Comparison of ENCODE assay signal across 20 cellular contexts in genomic region chr12:27566626-27567025, GRCh38. TPM values are rescaled to one million over a fixed set of nuclear protein-coding genes. Genes with fewer than 3 reads are reported as not detected.
DNase-seq lines count a peak whose midpoint lies in the region; ATAC-seq and TF ChIP-seq lines count a peak whose summit lies in the region.
"Had no signal": no experiment of that assay in that cellular context is flagged by ENCODE, and none has a peak within 500 bp of the region (broad histone marks: within the 10 kb centered on the region; RNA-seq: fewer than 3 reads in every experiment).

No MANE protein-coding gene starts in this region.

- no peaks in the 10 kb centered on the region for H3K36me3 ChIP-seq in left ventricle myocardium inferior
- H3K36me3 ChIP-seq in IMR-90 (ENCODE audit: control insufficient read depth, insufficient read depth, low read length) = no peaks in the 10 kb centered on the region
- no peaks in the 10 kb centered on the region for H3K36me3 ChIP-seq in mesendoderm (ENCODE audit: control insufficient read depth, insufficient read depth, low read length)

- no peak overlapping the region for H3K9ac ChIP-seq in IMR-90 (ENCODE audit: low read depth, low read length)
- H3K9ac ChIP-seq in mesendoderm (ENCODE audit: low read length) = no peak overlapping the region
- H3K9ac ChIP-seq: BLaER1 treated with 17β-estradiol and CSF1 and Interleukin-3, amounts not matched to agents 10 nM and 100 nM had no signal

- dilution Hi-C loops in IMR-90 (cut with HindIII; ENCODE audit: low sequenced_read_pairs, unreplicated experiment) = no loop called here

- H3K27ac ChIP-seq in left ventricle myocardium inferior (replicated peaks) (peak overlapping the region; percentile 16), IMR-90 (ENCODE audit: insufficient read depth, low read length) (no peak overlapping the region), mesendoderm (ENCODE audit: low read depth, low read length) (no peak overlapping the region)
- H3K27ac ChIP-seq: A549; BLaER1 treated with 17β-estradiol and CSF1 and Interleukin-3, amounts not matched to agents 10 nM and 100 nM; C4-2B had no signal

- H3K56ac ChIP-seq in IMR-90 (ENCODE audit: extremely low read depth, insufficient read depth, low read length) (no peak overlapping the region), mesendoderm (ENCODE audit: low read length) (no peak overlapping the region)

- H3K4ac ChIP-seq in IMR-90 (ENCODE audit: low read depth, low read length) = no peak overlapping the region
- no peak overlapping the region for H3K4ac ChIP-seq in mesendoderm (ENCODE audit: low read depth, low read length)

- H3K4me1 ChIP-seq in left ventricle myocardium inferior (peaks cover 82% of the 10 kb centered on the region), IMR-90 (ENCODE audit: control insufficient read depth, insufficient read depth, low read length) (peaks cover 4% of the 10 kb centered on the region; the same call in 1 of the 2 replicates), mesendoderm (ENCODE audit: control insufficient read depth, low read depth, low read length) (no peaks in the 10 kb centered on the region)
- H3K4me1 ChIP-seq: Caco-2 had no signal

- no peak overlapping the region for H3K4me3 ChIP-seq in left ventricle myocardium inferior
- H3K4me3 ChIP-seq in IMR-90 (ENCODE audit: insufficient read depth, low read depth, low read length) = no peak overlapping the region
- no peak overlapping the region for H3K4me3 ChIP-seq in mesendoderm (ENCODE audit: low read length)
- H3K4me3 ChIP-seq: A549; BLaER1 treated with 17β-estradiol and CSF1 and Interleukin-3, amounts not matched to agents 10 nM and 100 nM had no signal

- TF ChIP-seq CTCF in left ventricle myocardium inferior (IDR thresholded peaks at IDR 0.05; ENCODE audit: borderline replicate concordance) (no peak), IMR-90 (conservative IDR thresholded peaks at IDR 0.05; ENCODE audit: low read depth, low read length) (no peak)

- H2AFZ ChIP-seq in IMR-90 (replicated peaks; ENCODE audit: low read length, poor library complexity) = no peak overlapping the region

- H3K79me1 ChIP-seq in IMR-90 (ENCODE audit: low read depth in 1 of 2, low read length in 2 of 2) = peaks cover 26 to 71% of the 10 kb centered on the region in 2 experiments
- H3K79me1 ChIP-seq in mesendoderm (ENCODE audit: low read length) = peaks cover 7% of the 10 kb centered on the region

- H3K18ac ChIP-seq in IMR-90 (ENCODE audit: low read depth, low read length) = no peak overlapping the region
- no peak overlapping the region for H3K18ac ChIP-seq in mesendoderm (ENCODE audit: low read length)

- H3K27me3 ChIP-seq in left ventricle myocardium inferior (ENCODE audit: low read depth) = no peaks in the 10 kb centered on the region
- H3K27me3 ChIP-seq in IMR-90 (ENCODE audit: control insufficient read depth, insufficient read depth, low read length) = no peaks in the 10 kb centered on the region
- no peaks in the 10 kb centered on the region for H3K27me3 ChIP-seq in mesendoderm (ENCODE audit: insufficient read depth, low read length, poor library complexity)
- H3K27me3 ChIP-seq: BLaER1 treated with 17β-estradiol and CSF1 and Interleukin-3, amounts not matched to agents 10 nM and 100 nM had no signal

- no peak overlapping the region for H2BK20ac ChIP-seq in IMR-90 (ENCODE audit: low read depth, low read length)

- H3K9me1 ChIP-seq in IMR-90 (ENCODE audit: insufficient read depth, low read length) = peaks cover 7% of the 10 kb centered on the region; the same call in 1 of the 2 replicates

- 0 out of 2 replicates have a peak overlapping the region, but pooled peaks have one; percentile 24 for H3K23ac ChIP-seq in IMR-90 (ENCODE audit: low read depth, low read length)
- H3K23ac ChIP-seq in mesendoderm (ENCODE audit: low read length) = no peak overlapping the region

- H4K8ac ChIP-seq in IMR-90 (ENCODE audit: low read depth in 2 of 2, low read length in 2 of 2) (no peak overlapping the region), mesendoderm (ENCODE audit: low read depth, low read length) (peak overlapping the region; percentile 13)

- H2AK5ac ChIP-seq in IMR-90 (ENCODE audit: low read depth, low read length) = no peak overlapping the region
- H2AK5ac ChIP-seq in mesendoderm (ENCODE audit: low read length) = no peak overlapping the region

- no peak for TF ChIP-seq RAD21 in IMR-90 (IDR thresholded peaks at IDR 0.05; ENCODE audit: low read length)

- H2BK5ac ChIP-seq in IMR-90 (ENCODE audit: low read depth, low read length, poor library complexity, severe bottlenecking) = no peak overlapping the region
- no peak overlapping the region for H2BK5ac ChIP-seq in mesendoderm (ENCODE audit: low read length)

- BruUV-seq in IMR-90 (replicated peaks; lab: Mats Ljungman, UMichigan) = no TSS peak

- CTCF ChIA-PET in IMR-90 (lab: Yijun Ruan, JAX) = no interaction called here

- H3K27ac Mint-ChIP-seq in activated naive CD4-positive, alpha-beta T cell treated with anti-CD3 and anti-CD28 coated beads, Interleukin-2, amount 50 U/mL, for 72 hours = no peak overlapping the region
- H3K27ac Mint-ChIP-seq: B cell; CD4-positive, alpha-beta T cell; CD8-positive, alpha-beta T cell had no signal

- WGBS in IMR-90 (ENCODE audit: extremely low coverage in 2 of 2, insufficient read length in 1 of 2), 2 experiments = no CpG with 5 or more reads among the region's 2 CpGs
- no CpG with 5 or more reads among the region's 2 CpGs for WGBS in mesendoderm (ENCODE audit: extremely low coverage, insufficient coverage, low lambda C conversion rate)

- H3K36me3 Mint-ChIP-seq in activated naive CD4-positive, alpha-beta T cell treated with anti-CD3 and anti-CD28 coated beads, Interleukin-2, amount 50 U/mL, for 72 hours = no peaks in the 10 kb centered on the region
- H3K36me3 Mint-ChIP-seq: CD8-positive, alpha-beta T cell had no signal

- no peaks in the 10 kb centered on the region for H3K9me3 Mint-ChIP-seq in activated naive CD4-positive, alpha-beta T cell treated with anti-CD3 and anti-CD28 coated beads, Interleukin-2, amount 50 U/mL, for 72 hours
- H3K9me3 Mint-ChIP-seq: CD4-positive, alpha-beta T cell; CD8-positive, alpha-beta T cell had no signal

- DNase-seq in Right ventricle myocardium superior = no peak
- DNase-seq in cardiac septum (ENCODE audit: low spot score) = no peak
- DNase-seq in left ventricle myocardium inferior = no peak
- DNase-seq in Right ventricle myocardium inferior (ENCODE audit: missing footprints) = no peak
- no peak for DNase-seq in IMR-90
- no peak for DNase-seq in mesendoderm
- no peak for DNase-seq in SKM-1 treated with dmso at 0.1 percent for 144 hours (lab: John Stamatoyannopoulos, UW; ENCODE audit: unreplicated experiment)
- no peak for DNase-seq in activated naive CD4-positive, alpha-beta T cell treated with anti-CD3 and anti-CD28 coated beads, Interleukin-2, amount 50 U/mL, for 72 hours (ENCODE audit: low spot score in 2 of 2)
- DNase-seq: 8988T; AML-193; Caco-2; Calu3; CD4-positive, alpha-beta T cell; CD8-positive, alpha-beta T cell; DMS79 treated with DMSO at 0.1 percent for 48 hours; GF-D8 had no signal

- intact Hi-C loops in Right ventricle myocardium superior (cut with DNase I) (no loop called here), cardiac septum (cut with DNase I) (no loop called here), left ventricle myocardium inferior (cut with micrococcal nuclease) (no loop called here), Right ventricle myocardium inferior (cut with DNase I) (no loop called here), IMR-90 (cut with micrococcal nuclease) (no loop called here)

- no peak overlapping the region for H2AK9ac ChIP-seq in IMR-90 (replicated peaks; ENCODE audit: low read depth, low read length, poor library complexity)

- POLR2A ChIA-PET in IMR-90 (lab: Charles Lee; ENCODE audit: unreplicated experiment) = no interaction called here

- ATAC-seq in Right ventricle myocardium superior (ENCODE audit: poor library complexity) = peak; percentile 41
- no peak for ATAC-seq in Right ventricle myocardium inferior
- no peak for ATAC-seq in IMR-90 (ENCODE audit: low read depth)
- ATAC-seq in activated naive CD4-positive, alpha-beta T cell treated with anti-CD3 and anti-CD28 coated beads, Interleukin-2, amount 50 U/mL, for 72 hours = no peak
- ATAC-seq: A549; CD8-positive, alpha-beta T cell had no signal

- no peak overlapping the region for H2BK15ac ChIP-seq in IMR-90 (ENCODE audit: low read depth, low read length)
- H2BK15ac ChIP-seq in mesendoderm (replicated peaks; ENCODE audit: low read depth) = no peak overlapping the region

- no peak for TF ChIP-seq POLR2A in IMR-90 (IDR thresholded peaks at IDR 0.05; ENCODE audit: low read depth, low read length)

- H3K79me2 ChIP-seq in mesendoderm (ENCODE audit: control insufficient read depth, insufficient read depth, low read length) = peaks cover 3% of the 10 kb centered on the region

- H3K9me3 ChIP-seq in left ventricle myocardium inferior (replicated peaks) (no peaks in the 10 kb centered on the region), IMR-90 (ENCODE audit: control insufficient read depth, insufficient read depth, low read length) (no peaks in the 10 kb centered on the region)
- H3K9me3 ChIP-seq: A549; BLaER1 treated with 17β-estradiol and CSF1 and Interleukin-3, amounts not matched to agents 10 nM and 100 nM; Caco-2 had no signal

- no peaks in the 10 kb centered on the region for H4K20me1 ChIP-seq in IMR-90 (ENCODE audit: insufficient read depth, low read length)
- H4K20me1 ChIP-seq: BLaER1 treated with 17β-estradiol and CSF1 and Interleukin-3, amounts not matched to agents 10 nM and 100 nM had no signal

- H2BK120ac ChIP-seq in IMR-90 (ENCODE audit: low read depth, low read length) (no peak overlapping the region), mesendoderm (ENCODE audit: low read depth, low read length) (no peak overlapping the region)

- H3K4me2 ChIP-seq in IMR-90 (ENCODE audit: low read depth, low read length) (no peak overlapping the region), mesendoderm (ENCODE audit: low read length) (no peak overlapping the region)
- H3K4me2 ChIP-seq: A549; BLaER1 treated with 17β-estradiol and CSF1 and Interleukin-3, amounts not matched to agents 10 nM and 100 nM had no signal

- in situ Hi-C loops in IMR-90 (cut with MboI; ENCODE audit: low sequenced_read_pairs) = no loop called here

- H4K91ac ChIP-seq in IMR-90 (ENCODE audit: insufficient read depth, low read depth, low read length) = no peak overlapping the region; the same call in 1 of the 2 replicates

- H4K5ac ChIP-seq in IMR-90 (ENCODE audit: low read depth, low read length) = no peak overlapping the region
- no peak overlapping the region for H4K5ac ChIP-seq in mesendoderm (ENCODE audit: low read length)

- no peak overlapping the region for H3K14ac ChIP-seq in IMR-90 (replicated peaks; ENCODE audit: low read depth, low read length)

RNA-seq across cellular contexts. Expression of gene PPFIBP1, which starts 42.6 kb away (rescaled TPM):
- total RNA-seq in Right ventricle myocardium superior (292 TPM), cardiac septum (219 TPM), left ventricle myocardium inferior (258 TPM), Right ventricle myocardium inferior (330 TPM), IMR-90 (2012; rRNA removed) (72.2 and 78.6 TPM in 2 replicates)
- 27.5 and 30.4 TPM in 2 replicates for polyA plus RNA-seq in IMR-90 (2012; rRNA removed)
- polyA plus RNA-seq in IMR-90 (2012; cell fraction: cytosol; rRNA removed) = 6.9 and 9.1 TPM in 2 replicates
- 14.5 and 64.6 TPM in 2 replicates for polyA plus RNA-seq in IMR-90 (2012; cell fraction: nucleus; rRNA removed; ENCODE audit: low replicate concordance)
- 24.7 TPM for polyA plus RNA-seq in mesendoderm (2013, experiment 1 of 2)
- 24.3 TPM for polyA plus RNA-seq in mesendoderm (2013, experiment 2 of 2)
- total RNA-seq in activated naive CD4-positive, alpha-beta T cell treated with anti-CD3 and anti-CD28 coated beads, Interleukin-2, amount 50 U/mL, for 72 hours = 10 to 100 TPM; 26.2 to 37.2 TPM
